8 cellular contexts compared by ENCODE assay signal in the genomic region with DNA sequence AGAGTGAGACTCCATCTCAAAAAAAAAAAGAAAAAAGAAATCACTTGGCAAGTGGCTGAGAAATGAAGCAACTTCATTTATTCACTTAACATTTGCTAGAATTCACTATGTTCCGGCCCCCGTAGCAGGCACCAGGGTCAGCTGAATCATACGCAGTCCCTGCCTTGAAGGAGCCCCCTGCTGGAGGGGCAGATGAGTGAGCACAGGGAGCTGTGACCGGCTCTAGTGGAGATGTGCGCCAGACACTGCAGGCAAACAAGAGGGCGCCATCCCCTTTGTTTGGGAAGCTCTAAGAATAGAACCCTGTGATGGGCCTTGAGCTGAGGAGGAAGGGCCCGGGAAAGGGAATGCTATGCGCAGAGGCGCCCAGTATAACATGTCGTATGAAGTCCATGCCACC. TPM values are rescaled to one million over a fixed set of nuclear protein-coding genes. Genes with fewer than 3 reads are reported as not detected.
DNase-seq lines count a peak whose midpoint lies in the region; ATAC-seq and TF ChIP-seq lines count a peak whose summit lies in the region.

No MANE protein-coding gene starts in this region.

- no peaks in the 10 kb centered on the region for H3K36me3 Mint-ChIP-seq in glutamatergic neuron (ENCODE audit: unreplicated experiment)

- no peak for ATAC-seq in GM21717 (IDR thresholded peaks at IDR 0.05; ENCODE audit: unreplicated experiment)

- no peak overlapping the region for H3K4me3 ChIP-seq in A673 (ENCODE audit: low read depth, low read length, poor library complexity, severe bottlenecking)
- no peak overlapping the region for H3K4me3 ChIP-seq in SJCRH30

- H3K27ac Mint-ChIP-seq in glutamatergic neuron (ENCODE audit: unreplicated experiment): peak overlapping the region; percentile 100

- POLR2A ChIA-PET in A673 (lab: Charles Lee; ENCODE audit: low non-redundant PET): interaction anchor here (0.6 kb wide), 1 partner anchor 57 kb away, joined by 3 read pairs; no protein-coding TSS in a partner anchor

- peaks cover 22% of the 10 kb centered on the region for H3K9me3 Mint-ChIP-seq in glutamatergic neuron (ENCODE audit: unreplicated experiment)

- intact Hi-C loops in A673 (cut with micrococcal nuclease; ENCODE audit: unreplicated experiment): loop anchor here (10.0 kb wide), 1 partner anchor 464 kb away; no protein-coding TSS in a partner anchor

- CTCF ChIA-PET in A673 (lab: Charles Lee): interaction anchor here (1.2 to 1.5 kb wide), 3 partner anchors 20 to 232 kb away, joined by 3 to 22 read pairs (median 3); a partner anchor contains a TSS

- H3K27me3 Mint-ChIP-seq in glutamatergic neuron (ENCODE audit: unreplicated experiment): peaks cover 23% of the 10 kb centered on the region

- H3K4me3 Mint-ChIP-seq in glutamatergic neuron (ENCODE audit: unreplicated experiment): no peak overlapping the region

- H3K27me3 ChIP-seq in A673 (replicated peaks; ENCODE audit: insufficient read depth, low read depth, low read length, poor library complexity): no peaks in the 10 kb centered on the region
- no peaks in the 10 kb centered on the region for H3K27me3 ChIP-seq in SJCRH30

- TF ChIP-seq CTCF in A673 (conservative IDR thresholded peaks at IDR 0.05; ENCODE audit: low read depth, low read length) (peak; percentile 38; the same call in 1 of the 2 replicates), GM12873 (IDR thresholded peaks at IDR 0.05; ENCODE audit: insufficient read depth, low read depth, low read length, missing control alignments) (peak; percentile 36), glutamatergic neuron (IDR thresholded peaks at IDR 0.05; ENCODE audit: partially characterized antibody, unreplicated experiment) (peak; percentile 60)

- no TSS peak for BruUV-seq in A673 (replicated peaks; lab: Mats Ljungman, UMichigan)

- H3K36me3 ChIP-seq in A673 (ENCODE audit: insufficient read depth, low read length, poor library complexity, severe bottlenecking) (no peaks in the 10 kb centered on the region), SJCRH30 (no peaks in the 10 kb centered on the region; the same call in 1 of the 2 replicates)

- H3K9me3 ChIP-seq in A673 (ENCODE audit: low read depth, low read length, poor library complexity, severe bottlenecking) (no peaks in the 10 kb centered on the region), SJCRH30 (replicated peaks) (no peaks in the 10 kb centered on the region)

- peaks cover 39% of the 10 kb centered on the region for H3K4me1 Mint-ChIP-seq in glutamatergic neuron (ENCODE audit: low read depth, unreplicated experiment)

- peak; percentile 37 for DNase-seq in A673 (ENCODE audit: low spot score)
- peak; percentile 68 to 71 for DNase-seq in SJCRH30
- peak; percentile 73 for DNase-seq in glutamatergic neuron
- no peak for DNase-seq in GDM1 (lab: John Stamatoyannopoulos, UW)
- DNase-seq in stimulated activated CD4-positive, alpha-beta T cell treated with anti-CD3 and anti-CD28 coated beads, Interleukin-1b, Interleukin-23, amount 100 ng/mL, for 48 hours: no peak
- DNase-seq in HK-2 (ENCODE audit: unreplicated experiment): no peak

- H3K4me1 ChIP-seq in A673 (ENCODE audit: insufficient read depth, low read length, poor library complexity, severe bottlenecking) (peaks cover 18% of the 10 kb centered on the region), SJCRH30 (peaks cover 30% of the 10 kb centered on the region)

- H3K27ac ChIP-seq in A673 (ENCODE audit: low read depth, low read length, poor library complexity, severe bottlenecking): no peak overlapping the region
- H3K27ac ChIP-seq in SJCRH30: peak overlapping the region; percentile 51

RNA-seq across cellular contexts. Expression of a gene that starts 20.2 kb away (rescaled TPM):
- total RNA-seq in A673 (2021) (60.6 and 61.1 TPM in 2 replicates), glutamatergic neuron (ENCODE audit: unreplicated experiment) (50.6 TPM)
- 65.6 and 71.2 TPM in 2 replicates for total RNA-seq in SJCRH30 (2014; rRNA removed; shearing (Covaris generic))

RNA-seq across cellular contexts. Expression of a gene that starts 44.5 kb away (rescaled TPM):
- total RNA-seq in A673 (2021): 106 and 148 TPM in 2 replicates
- 81.5 and 83.0 TPM in 2 replicates for total RNA-seq in SJCRH30 (2014; rRNA removed; shearing (Covaris generic))
- total RNA-seq in glutamatergic neuron (ENCODE audit: unreplicated experiment): 95.3 TPM

Comparison
In these comparisons a context has a peak if more than half of its experiments do, and no peak if none do; other contexts are left out.
1. DNase-seq: peak in A673 (single experiment), SJCRH30 (2 of 2) and glutamatergic neuron (single experiment); none in GDM1 (single experiment), stimulated activated CD4-positive, alpha-beta T cell treated with anti-CD3 and anti-CD28 coated beads, Interleukin-1b, Interleukin-23, amount 100 ng/mL, for 48 hours (single experiment) and HK-2 (single experiment).
2. Peak in every context shown above with its lines, with median percentiles within 50 percentile points of each other: CTCF ChIP-seq.